In genomic region chr11:17077240-17077519, GRCh38 we compare ENCODE assay signal across 8 cellular contexts. TPM values are rescaled to one million over a fixed set of nuclear protein-coding genes. Genes with fewer than 3 reads are reported as not detected.
A peak's percentile ranks its signal among the peaks of the same experiment; 100 is the strongest.
DNase-seq lines count a peak whose midpoint lies in the region; ATAC-seq, FAIRE-seq and TF ChIP-seq lines count a peak whose summit lies in the region.

No MANE protein-coding gene starts in this region.

- H3K27me3 ChIP-seq in right atrium auricular region: no peaks in the 10 kb centered on the region

- peak; percentile 1 for ATAC-seq in HG03095 (IDR thresholded peaks at IDR 0.05; ENCODE audit: unreplicated experiment)

- H3K4me1 ChIP-seq in right atrium auricular region: peaks cover 0 to 20% of the 10 kb centered on the region in 2 donors

- H3K9me3 ChIP-seq in right atrium auricular region: no peaks in the 10 kb centered on the region

- peaks cover 24% of the 10 kb centered on the region for H3K36me3 ChIP-seq in right atrium auricular region

- peak overlapping the region; percentile 95 for H3K27ac Mint-ChIP-seq in activated T-helper 1 cell treated with anti-CD3 and anti-CD28 coated beads, Interleukin-12 subunit alpha, Interleukin-12 subunit beta, Interleukin-2, Interleukin-4 antibody, amounts not matched to agents 30 ng/mL and 10 ng/mL and 1 ng/mL, durations not matched to agents 14 hours and 24 hours and 36 hours

- H3K36me3 Mint-ChIP-seq in activated T-helper 1 cell treated with anti-CD3 and anti-CD28 coated beads, Interleukin-12 subunit alpha, Interleukin-12 subunit beta, Interleukin-2, Interleukin-4 antibody, amounts not matched to agents 30 ng/mL and 10 ng/mL and 1 ng/mL, durations not matched to agents 14 hours and 24 hours and 36 hours (ENCODE audit: low read depth): peaks cover 47% of the 10 kb centered on the region

- H3K9me3 Mint-ChIP-seq in activated T-helper 1 cell treated with anti-CD3 and anti-CD28 coated beads, Interleukin-12 subunit alpha, Interleukin-12 subunit beta, Interleukin-2, Interleukin-4 antibody, amounts not matched to agents 30 ng/mL and 10 ng/mL and 1 ng/mL, durations not matched to agents 14 hours and 24 hours and 36 hours: no peaks in the 10 kb centered on the region

- H3K4me3 Mint-ChIP-seq in activated T-helper 1 cell treated with anti-CD3 and anti-CD28 coated beads, Interleukin-12 subunit alpha, Interleukin-12 subunit beta, Interleukin-2, Interleukin-4 antibody, amounts not matched to agents 30 ng/mL and 10 ng/mL and 1 ng/mL, durations not matched to agents 14 hours and 24 hours and 36 hours: peak overlapping the region; percentile 99

- H3K4me3 ChIP-seq in right atrium auricular region (peak overlapping the region; percentile 77 to 95), skin epidermis (peak overlapping the region; percentile 82 to 96 (median 92))

- FAIRE-seq in GM19239 (lab: Jason Lieb, UNC): no peak

- no peak for TF ChIP-seq CTCF in right atrium auricular region (IDR thresholded peaks at IDR 0.05)

- peak overlapping the region; percentile 83 to 96 for H3K27ac ChIP-seq in right atrium auricular region
- H3K27ac ChIP-seq in skin epidermis: peak overlapping the region; percentile 86 to 98 (median 95)

- DNase-seq in activated CD8-positive, alpha-beta memory T cell treated with anti-CD3 and anti-CD28 coated beads, Interleukin-2, amount 50 U/mL, for 1 hour (ENCODE audit: extremely low read depth): peak; percentile 11
- DNase-seq in activated CD8-positive, alpha-beta memory T cell treated with anti-CD3 and anti-CD28 coated beads, Interleukin-2, amount 50 U/mL, for 48 hours: no peak
- DNase-seq in activated T-helper 1 cell treated with anti-CD3 and anti-CD28 coated beads, Interleukin-12 subunit alpha, Interleukin-12 subunit beta, Interleukin-2, Interleukin-4 antibody, amounts not matched to agents 30 ng/mL and 10 ng/mL and 1 ng/mL, durations not matched to agents 14 hours and 24 hours and 36 hours (ENCODE audit: low spot score): no peak
- no peak for DNase-seq in right atrium auricular region (ENCODE audit: low spot score)
- DNase-seq in GM19239 (ENCODE audit: insufficient read length, low spot score): no peak
- no peak for DNase-seq in middle frontal gyrus (ENCODE audit: extremely low spot score, low spot score)

- H3K27me3 Mint-ChIP-seq in activated T-helper 1 cell treated with anti-CD3 and anti-CD28 coated beads, Interleukin-12 subunit alpha, Interleukin-12 subunit beta, Interleukin-2, Interleukin-4 antibody, amounts not matched to agents 30 ng/mL and 10 ng/mL and 1 ng/mL, durations not matched to agents 14 hours and 24 hours and 36 hours (ENCODE audit: insufficient read depth): no peaks in the 10 kb centered on the region

- peaks cover 39% of the 10 kb centered on the region for H3K4me1 Mint-ChIP-seq in activated T-helper 1 cell treated with anti-CD3 and anti-CD28 coated beads, Interleukin-12 subunit alpha, Interleukin-12 subunit beta, Interleukin-2, Interleukin-4 antibody, amounts not matched to agents 30 ng/mL and 10 ng/mL and 1 ng/mL, durations not matched to agents 14 hours and 24 hours and 36 hours (ENCODE audit: low read depth)

- intact Hi-C loops in activated T-helper 1 cell treated with anti-CD3 and anti-CD28 coated beads, Interleukin-12 subunit alpha, Interleukin-12 subunit beta, Interleukin-2, Interleukin-4 antibody, amounts not matched to agents 30 ng/mL and 10 ng/mL and 1 ng/mL, durations not matched to agents 14 hours and 24 hours and 36 hours (cut with micrococcal nuclease): loop anchor here (1.0 to 10.0 kb wide), 16 partner anchors 70 to 1320 kb away; partner anchors contain the start of genes C11orf58, GTF2H1, HPS5 and NUCB2

RNA-seq across cellular contexts. Expression of gene RPS13, which starts 0.3 kb away (rescaled TPM):
- 1,187 and 1,191 TPM in 2 replicates for total RNA-seq in activated T-helper 1 cell treated with anti-CD3 and anti-CD28 coated beads, Interleukin-12 subunit alpha, Interleukin-12 subunit beta, Interleukin-2, Interleukin-4 antibody, amounts not matched to agents 30 ng/mL and 10 ng/mL and 1 ng/mL, durations not matched to agents 14 hours and 24 hours and 36 hours
- 1,000 to 10,000 TPM in 1 of 2 donors, 100 to 1,000 TPM in 1; 706 to 1,241 TPM for total RNA-seq in right atrium auricular region
